Comparison of ENCODE assay signal across 8 cellular contexts in the genomic region with DNA sequence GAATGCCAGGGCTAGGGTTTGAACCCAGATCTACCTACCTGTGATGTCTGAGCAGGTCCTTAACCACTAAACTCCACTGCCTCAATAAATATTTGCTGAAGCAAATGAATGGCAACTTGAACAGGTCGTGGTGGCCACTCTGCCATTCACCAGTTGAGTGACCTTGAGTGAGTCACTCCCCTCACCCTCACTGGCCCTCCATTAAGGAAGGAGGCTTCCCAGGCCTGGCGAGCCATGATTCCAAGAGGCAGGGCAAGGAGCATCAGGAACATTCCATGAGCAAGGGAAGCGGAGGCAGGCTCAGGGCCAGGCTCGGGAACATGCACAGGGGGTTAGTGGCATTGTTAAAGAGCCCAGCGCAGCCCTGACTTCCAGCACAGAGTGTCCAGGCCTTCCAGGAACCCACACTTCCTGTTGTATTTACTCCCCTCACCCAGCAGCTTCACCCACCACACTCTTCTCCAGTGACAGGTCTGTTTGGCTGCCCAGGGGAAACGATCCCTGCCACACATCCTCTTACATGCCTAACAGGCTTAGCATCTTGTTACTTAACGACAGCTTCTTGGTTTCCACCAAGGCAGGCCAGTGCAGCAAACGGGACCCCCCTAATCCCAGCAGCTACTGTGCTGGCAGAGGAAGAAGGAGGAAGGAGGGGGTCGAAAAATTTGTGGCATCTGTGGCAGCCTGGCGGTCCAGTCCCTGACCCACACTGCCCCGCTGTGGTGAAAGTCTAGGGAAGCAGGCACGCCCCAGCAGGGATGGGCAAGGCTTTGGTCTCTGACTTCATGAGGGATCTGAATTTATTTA. TPM values are rescaled to one million over a fixed set of nuclear protein-coding genes. Genes with fewer than 3 reads are reported as not detected.
DNase-seq lines count a peak whose midpoint lies in the region; ATAC-seq, FAIRE-seq and TF ChIP-seq lines count a peak whose summit lies in the region.

No MANE protein-coding gene starts in this region.

- no peak for FAIRE-seq in D721Med (lab: Jason Lieb, UNC)

- ATAC-seq in HG02885 (IDR thresholded peaks at IDR 0.05; ENCODE audit: poor library complexity, unreplicated experiment) = peak; percentile 57
- peak; percentile 79 for ATAC-seq in esophagus mucosa
- ATAC-seq in naive thymus-derived CD4-positive, alpha-beta T cell = peak; percentile 55
- no peak for ATAC-seq in GM18498 (IDR thresholded peaks at IDR 0.05; ENCODE audit: unreplicated experiment)
- no peak for ATAC-seq in HG02852 (IDR thresholded peaks at IDR 0.05; ENCODE audit: unreplicated experiment)
- no peak for ATAC-seq in HG03354 (IDR thresholded peaks at IDR 0.05; ENCODE audit: poor library complexity, severe bottlenecking, unreplicated experiment)

- H3K9me3 ChIP-seq in naive thymus-derived CD4-positive, alpha-beta T cell (ENCODE audit: control insufficient read depth in 2 of 3, low read length in 3 of 3) = no peaks in the 10 kb centered on the region

- no peak overlapping the region for H3K4me3 ChIP-seq in naive thymus-derived CD4-positive, alpha-beta T cell (ENCODE audit: low read length)

- H3K4me1 ChIP-seq in naive thymus-derived CD4-positive, alpha-beta T cell (ENCODE audit: control insufficient read depth in 2 of 2, insufficient read depth in 2 of 2, low read length in 2 of 2) = no peaks in the 10 kb centered on the region

- no peak overlapping the region for H3K4me3 Mint-ChIP-seq in naive thymus-derived CD4-positive, alpha-beta T cell

- H3K27ac ChIP-seq in naive thymus-derived CD4-positive, alpha-beta T cell (ENCODE audit: low read depth, low read length) = no peak overlapping the region

- POLR2A ChIA-PET in naive thymus-derived CD4-positive, alpha-beta T cell (lab: Charles Lee) = no interaction called here

- intact Hi-C loops in naive thymus-derived CD4-positive, alpha-beta T cell (cut with micrococcal nuclease) = loop anchor here (2.0 to 5.0 kb wide), 2 partner anchors 448 to 678 kb away; no protein-coding TSS in a partner anchor

- H3K4me1 Mint-ChIP-seq in naive thymus-derived CD4-positive, alpha-beta T cell = peaks cover 0 to 2% (median 0%) of the 10 kb centered on the region in 7 donors

- H3K27ac Mint-ChIP-seq in naive thymus-derived CD4-positive, alpha-beta T cell = peak overlapping the region in 1 of 9 donors; percentile 52

- DNase-seq in D721Med (ENCODE audit: insufficient read length, low spot score) = no peak
- DNase-seq in SW480 (ENCODE audit: low spot score) = peak; percentile 83
- peak in 2 of 9 donors; percentile 13 to 32 for DNase-seq in naive thymus-derived CD4-positive, alpha-beta T cell

- H3K36me3 Mint-ChIP-seq in naive thymus-derived CD4-positive, alpha-beta T cell = no peaks in the 10 kb centered on the region

- CTCF ChIA-PET in naive thymus-derived CD4-positive, alpha-beta T cell (lab: Charles Lee) = interaction anchor here (0.8 kb wide), 1 partner anchor 9 kb away, joined by 3 read pairs; no protein-coding TSS in a partner anchor

- H3K9me3 Mint-ChIP-seq in naive thymus-derived CD4-positive, alpha-beta T cell = peaks cover 0 to 1% (median 0%) of the 10 kb centered on the region in 11 donors

- peak; percentile 62 for TF ChIP-seq CTCF in D721Med (IDR thresholded peaks at IDR 0.05; ENCODE audit: insufficient read depth, missing control alignments)

- H3K36me3 ChIP-seq in naive thymus-derived CD4-positive, alpha-beta T cell (ENCODE audit: control insufficient read depth in 2 of 3, insufficient read depth in 3 of 3, low read length in 3 of 3) = no peaks in the 10 kb centered on the region

- H3K27me3 ChIP-seq in naive thymus-derived CD4-positive, alpha-beta T cell (ENCODE audit: control insufficient read depth in 2 of 2, insufficient read depth in 2 of 2, low read length in 2 of 2) = no peaks in the 10 kb centered on the region

- peaks cover 33 to 55% (median 37%) of the 10 kb centered on the region in 5 donors for H3K27me3 Mint-ChIP-seq in naive thymus-derived CD4-positive, alpha-beta T cell

RNA-seq across cellular contexts. Expression of a gene that starts 43.7 kb away (rescaled TPM):
- total RNA-seq in esophagus mucosa = 37.0 TPM
- total RNA-seq in naive thymus-derived CD4-positive, alpha-beta T cell = 10 to 100 TPM; 24.3 to 56.5 (median 41.7) TPM
- 10 to 100 TPM; 78.2 to 86.4 TPM for polyA plus RNA-seq in naive thymus-derived CD4-positive, alpha-beta T cell

RNA-seq across cellular contexts. Expression of a gene that starts 49.0 kb away (rescaled TPM):
- not detected for total RNA-seq in esophagus mucosa
- under 1 TPM in 1 of 5 experiments, not detected in 4; 0.10 TPM for total RNA-seq in naive thymus-derived CD4-positive, alpha-beta T cell
- polyA plus RNA-seq in naive thymus-derived CD4-positive, alpha-beta T cell = not detected

Comparison
In these comparisons a context has a peak if more than half of its experiments do, and no peak if none do; other contexts are left out.
1. ATAC-seq: peak in HG02885 (single experiment), esophagus mucosa (single experiment) and naive thymus-derived CD4-positive, alpha-beta T cell (single experiment); none in GM18498 (single experiment), HG02852 (single experiment) and HG03354 (single experiment).